Comparison of ENCODE assay signal across 18 cellular contexts in genomic region chr10:5560142-5560843, GRCh38. TPM values are rescaled to one million over a fixed set of nuclear protein-coding genes. Genes with fewer than 3 reads are reported as not detected.
DNase-seq lines count a peak whose midpoint lies in the region; ATAC-seq, FAIRE-seq and TF ChIP-seq lines count a peak whose summit lies in the region.
"Had no signal": no experiment of that assay in that cellular context is flagged by ENCODE, and none has a peak within 500 bp of the region (broad histone marks: within the 10 kb centered on the region; RNA-seq: fewer than 3 reads in every experiment).

No MANE protein-coding gene starts in this region.

- TF ChIP-seq CTCF in SK-N-SH (IDR thresholded peaks at IDR 0.05) (no peak), brain microvascular endothelial cell (IDR thresholded peaks at IDR 0.05; ENCODE audit: low read depth, low read length, missing control alignments) (no peak), HepG2 (CRISPR knock-in tag; IDR thresholded peaks at IDR 0.05) (no peak), spleen (IDR thresholded peaks at IDR 0.05 in 8 of 11, conservative IDR thresholded peaks at IDR 0.05 in 3 of 11) (no peak)

- H2AFZ ChIP-seq in SK-N-SH (ENCODE audit: low read depth) (peak overlapping the region; percentile 84), HepG2 (ENCODE audit: low read length) (no peak overlapping the region)

- DNase-seq in SK-N-SH (no peak), brain microvascular endothelial cell (peak; percentile 61), HepG2 (ENCODE audit: low spot score) (no peak), spleen (peak; percentile 41), HuH-7 (ENCODE audit: low spot score) (no peak), GM19240 (ENCODE audit: insufficient read length, low spot score) (no peak), NCI-H226 (no peak)
- DNase-seq: activated CD4-positive, CD25-positive, alpha-beta regulatory T cell treated with anti-CD3 and anti-CD28 coated beads, Interleukin-2, amount 50 U/mL, for 72 hours; activated T-cell treated with anti-CD3 and anti-CD28 coated beads, Interleukin-2, amount 50 U/mL, for 48 hours; left ventricle myocardium superior; stimulated activated CD4-positive, alpha-beta T cell treated with anti-CD3 and anti-CD28 coated beads, Interleukin-12 subunit alpha, Interleukin-12 subunit beta, amount 100 ng/mL, for 4 hours had no signal

- H3F3A ChIP-seq in SK-N-SH (replicated peaks; ENCODE audit: insufficient read depth), result peaks cover 7% of the 10 kb centered on the region

- H4K20me1 ChIP-seq in SK-N-SH (ENCODE audit: insufficient read depth) (no peaks in the 10 kb centered on the region), HepG2 (ENCODE audit: insufficient read depth, low read length) (no peaks in the 10 kb centered on the region)

- H3K9ac ChIP-seq in SK-N-SH, result peak overlapping the region; percentile 44; the same call in 1 of the 2 replicates
- H3K9ac ChIP-seq in HepG2 (ENCODE audit: insufficient read depth, low read depth, low read length), result no peak overlapping the region

- no peak for TF ChIP-seq EP300 in SK-N-SH (IDR thresholded peaks at IDR 0.05; ENCODE audit: borderline replicate concordance in 1 of 2, low read depth in 1 of 2, low read length in 1 of 2)
- no peak for TF ChIP-seq EP300 in HepG2 (IDR thresholded peaks at IDR 0.05; ENCODE audit: low read depth in 2 of 2, low read length in 2 of 2)
- no peak for TF ChIP-seq EP300 in HepG2 (CRISPR knock-in tag; IDR thresholded peaks at IDR 0.05; ENCODE audit: borderline replicate concordance)

- H3K9me2 ChIP-seq in SK-N-SH, result no peaks in the 10 kb centered on the region

- H3K27me3 ChIP-seq in SK-N-SH (ENCODE audit: insufficient read depth), result no peaks in the 10 kb centered on the region
- H3K27me3 ChIP-seq in brain microvascular endothelial cell (replicated peaks), result no peaks in the 10 kb centered on the region
- H3K27me3 ChIP-seq in HepG2 (ENCODE audit: control insufficient read depth in 1 of 2, insufficient read depth in 2 of 2, low read length in 2 of 2), result no peaks in the 10 kb centered on the region; a peak in 1 of 5 replicates
- peaks cover 0 to 25% (median 0%) of the 10 kb centered on the region in 7 donors for H3K27me3 ChIP-seq in spleen (replicated peaks in 1 of 7)
- H3K27me3 ChIP-seq: heart left ventricle had no signal

- WGBS in SK-N-SH (ENCODE audit: low lambda C conversion rate), result 93% methylated on average over 10 of the region's 10 CpGs
- 90% methylated on average over 10 of the region's 10 CpGs for WGBS in HepG2 (ENCODE audit: low lambda C conversion rate)
- 82 to 92% (median 90%) methylated on average over 10 of the region's 10 CpGs for WGBS in spleen, 5 donors

- H3K4me1 ChIP-seq in SK-N-SH (ENCODE audit: control insufficient read depth in 1 of 2, insufficient read depth in 2 of 2, low read depth in 1 of 2, low read length in 1 of 2) (peaks cover 3 to 18% of the 10 kb centered on the region in 2 experiments; a peak in 2 of 4 replicates), HepG2 (ENCODE audit: insufficient read depth, low read length) (peaks cover 65% of the 10 kb centered on the region), spleen (no peaks in the 10 kb centered on the region)

- TF ChIP-seq POLR2A in HepG2 (IDR thresholded peaks at IDR 0.05; ENCODE audit: insufficient read depth in 1 of 2, low read depth in 2 of 2, low read length in 2 of 2) (no peak), spleen (IDR thresholded peaks at IDR 0.05) (no peak)

- in situ Hi-C loops in brain microvascular endothelial cell (cut with HindIII; ENCODE audit: low pct_ligation_motif_present, low sequenced_read_pairs), result no loop called here
- in situ Hi-C loops in HepG2 (cut with HindIII; ENCODE audit: extremely low pct_ligation_motif_present, low pct_unique_long_range_greater_than_20kb), result no loop called here

- BruUV-seq in HepG2 (replicated peaks; lab: Mats Ljungman, UMichigan), result no TSS peak

- H3K27ac ChIP-seq in SK-N-SH (ENCODE audit: low read depth in 2 of 2, low read length in 1 of 2), result peak overlapping the region; percentile 17 to 55; a peak in 3 of 4 replicates
- peak overlapping the region; percentile 68 for H3K27ac ChIP-seq in brain microvascular endothelial cell
- no peak overlapping the region for H3K27ac ChIP-seq in HepG2 (ENCODE audit: extremely low read length, insufficient read depth, low read length)
- H3K27ac ChIP-seq in spleen, result no peak overlapping the region
- H3K27ac ChIP-seq: 22Rv1 had no signal

- H3K36me3 ChIP-seq in SK-N-SH (replicated peaks in 1 of 2; ENCODE audit: control insufficient read depth in 1 of 2, insufficient read depth in 2 of 2, low read length in 1 of 2) (no peaks in the 10 kb centered on the region), brain microvascular endothelial cell (replicated peaks) (no peaks in the 10 kb centered on the region), HepG2 (replicated peaks in 1 of 2; ENCODE audit: control insufficient read depth in 1 of 2, insufficient read depth in 2 of 2, low read length in 2 of 2) (no peaks in the 10 kb centered on the region), spleen (no peaks in the 10 kb centered on the region)
- H3K36me3 ChIP-seq: heart left ventricle had no signal

- peak overlapping the region; percentile 70 for H3K4me2 ChIP-seq in SK-N-SH
- H3K4me2 ChIP-seq in HepG2 (ENCODE audit: low read depth, low read length), result peak overlapping the region; percentile 15; the same call in 1 of the 2 replicates

- H3K4me3 ChIP-seq in SK-N-SH (ENCODE audit: low read depth in 2 of 2, low read length in 1 of 2), result peak overlapping the region in 1 of 2 experiments; percentile 27; a peak in 1 of 4 replicates
- no peak overlapping the region for H3K4me3 ChIP-seq in brain microvascular endothelial cell (ENCODE audit: low read depth, low read length)
- no peak overlapping the region for H3K4me3 ChIP-seq in HepG2 (replicated peaks in 1 of 3; ENCODE audit: insufficient read depth in 1 of 3, low read depth in 2 of 3, low read length in 3 of 3)
- H3K4me3 ChIP-seq in spleen, result no peak overlapping the region
- H3K4me3 ChIP-seq: heart left ventricle had no signal

- CTCF ChIA-PET in SK-N-SH (lab: Yijun Ruan, JAX), result interaction anchor here (1.1 kb wide), 1 partner anchor 63 kb away, joined by 5 read pairs; no protein-coding TSS in a partner anchor
- CTCF ChIA-PET in HepG2 (lab: Yijun Ruan, JAX; ENCODE audit: low intra/inter-chr PET ratio, low total read pairs), result no interaction called here

- FAIRE-seq in HepG2 (lab: Jason Lieb, UNC), result no peak

- H3K9me3 ChIP-seq in SK-N-SH (no peaks in the 10 kb centered on the region), HepG2 (ENCODE audit: low read length) (no peaks in the 10 kb centered on the region), spleen (no peaks in the 10 kb centered on the region)
- H3K9me3 ChIP-seq: heart left ventricle had no signal

- intact Hi-C loops in HepG2 (cut with micrococcal nuclease; ENCODE audit: unreplicated experiment), result no loop called here
- intact Hi-C loops in spleen (cut with DNase I; ENCODE audit: low total_unique reads), result no loop called here

- H3K79me2 ChIP-seq in SK-N-SH (ENCODE audit: insufficient read depth) (no peaks in the 10 kb centered on the region), HepG2 (ENCODE audit: insufficient read depth, low read length) (no peaks in the 10 kb centered on the region)

- ATAC-seq in SK-N-SH treated with all-trans-retinoic acid at 6 μM for 48 hours, result no peak; the same call in 2 of the 3 replicates
- no peak; the same call in 2 of the 3 replicates for ATAC-seq in HepG2
- ATAC-seq: heart left ventricle, left ventricle myocardium superior had no signal

- POLR2A ChIA-PET in SK-N-SH (lab: Yijun Ruan, JAX) (interaction anchor here (0.6 kb wide), 1 partner anchor 1058 kb away, joined by 4 read pairs; no protein-coding TSS in a partner anchor), HepG2 (lab: Yijun Ruan, JAX) (interaction anchor here (1.2 to 1.3 kb wide), 2 partner anchors 12 to 114 kb away, joined by 5 to 6 read pairs; no protein-coding TSS in a partner anchor)

- TF ChIP-seq RAD21 in SK-N-SH (IDR thresholded peaks at IDR 0.05; ENCODE audit: low read length), result no peak
- TF ChIP-seq RAD21 in HepG2 (CRISPR knock-in tag; IDR thresholded peaks at IDR 0.05), result no peak

TF ChIP-seq in SK-N-SH, 30 proteins besides CTCF, POLR2A, EP300 and RAD21:
- TF ChIP-seq TCF12 (IDR thresholded peaks at IDR 0.05), result no peak
- TF ChIP-seq FOXJ3 (CRISPR knock-in tag; IDR thresholded peaks at IDR 0.05), result no peak
TF ChIP-seq in SK-N-SH: peak in this region for 0.

RNA-seq across cellular contexts. Expression of gene CALML3, which starts 35.5 kb away (rescaled TPM):
- polyA plus RNA-seq in SK-N-SH (2012; rRNA removed) (not detected in 2 replicates), HepG2 (2011; rRNA removed) (not detected in 2 replicates), spleen (under 1 TPM in 1 of 3 donors, not detected in 2; 0.10 TPM)
- not detected in 2 replicates for polyA plus RNA-seq in SK-N-SH (2012; cell fraction: cytosol; rRNA removed)
- not detected in 2 replicates for polyA plus RNA-seq in SK-N-SH (2012; cell fraction: nucleus; rRNA removed)
- total RNA-seq in HepG2 (2016; rRNA removed; fragmentation: Illumina TruSeq; extraction: Trizol) (not detected in 2 replicates), spleen (not detected)
- total RNA-seq in HepG2 (2016; cell fraction: cytosol; rRNA removed; fragmentation: Illumina TruSeq; extraction: Trizol; ENCODE audit: low read depth), result not detected in 2 replicates
- not detected in 2 replicates for total RNA-seq in HepG2 (2016; cell fraction: insoluble cytoplasmic fraction; rRNA removed; fragmentation: Illumina TruSeq; extraction: Trizol)
- not detected in 2 replicates for total RNA-seq in HepG2 (2016; cell fraction: membrane; rRNA removed; fragmentation: Illumina TruSeq; extraction: Trizol)
- total RNA-seq in HepG2 (2016; cell fraction: nucleus; rRNA removed; fragmentation: Illumina TruSeq; extraction: Trizol), result not detected in 2 replicates
- not detected in 2 replicates for polyA plus RNA-seq in HepG2 (2011; cell fraction: cytosol; rRNA removed)
- not detected in 2 replicates for polyA plus RNA-seq in HepG2 (2011; cell fraction: nucleus; rRNA removed)
- polyA plus RNA-seq in HepG2 (2012), result not detected in 2 replicates
- not detected in 2 replicates for polyA plus RNA-seq in HepG2 (2016; cell fraction: cytosol; fragmentation: Illumina TruSeq; extraction: Trizol; ENCODE audit: low read depth)
- not detected in 2 replicates for polyA plus RNA-seq in HepG2 (2016; cell fraction: insoluble cytoplasmic fraction; fragmentation: Illumina TruSeq; extraction: Trizol; ENCODE audit: low read depth)
- not detected in 2 replicates for polyA plus RNA-seq in HepG2 (2016; cell fraction: membrane; fragmentation: Illumina TruSeq; extraction: Trizol; ENCODE audit: low read depth)
- not detected in 2 replicates for polyA plus RNA-seq in HepG2 (2016; cell fraction: nucleus; fragmentation: Illumina TruSeq; extraction: Trizol; ENCODE audit: insufficient read depth, low read depth)
- polyA minus RNA-seq in HepG2 (2011; rRNA and poly(A)+ RNA removed; ENCODE audit: low replicate concordance), result not detected in 2 replicates
- polyA minus RNA-seq in HepG2 (2011; cell fraction: cytosol; rRNA and poly(A)+ RNA removed), result not detected in 2 replicates
- polyA minus RNA-seq in HepG2 (2011; cell fraction: nucleus; rRNA and poly(A)+ RNA removed), result not detected in 2 replicates
- total RNA-seq: G401, H4, heart left ventricle, left ventricle myocardium superior, occipital lobe, temporal lobe had no signal

Comparison
In these comparisons a context has a peak if more than half of its experiments do, and no peak if none do; other contexts are left out.
1. DNase-seq: peak in brain microvascular endothelial cell (single experiment) and spleen (single experiment); none in SK-N-SH (single experiment), HepG2 (single experiment), HuH-7 (single experiment), GM19240 (single experiment) and NCI-H226 (single experiment).
2. H3K27ac ChIP-seq: peak in SK-N-SH (2 of 2) and brain microvascular endothelial cell (single experiment); none in HepG2 (single experiment) and spleen (0 of 8).